ENCODE assay signal across 24 cellular contexts in the genomic region with DNA sequence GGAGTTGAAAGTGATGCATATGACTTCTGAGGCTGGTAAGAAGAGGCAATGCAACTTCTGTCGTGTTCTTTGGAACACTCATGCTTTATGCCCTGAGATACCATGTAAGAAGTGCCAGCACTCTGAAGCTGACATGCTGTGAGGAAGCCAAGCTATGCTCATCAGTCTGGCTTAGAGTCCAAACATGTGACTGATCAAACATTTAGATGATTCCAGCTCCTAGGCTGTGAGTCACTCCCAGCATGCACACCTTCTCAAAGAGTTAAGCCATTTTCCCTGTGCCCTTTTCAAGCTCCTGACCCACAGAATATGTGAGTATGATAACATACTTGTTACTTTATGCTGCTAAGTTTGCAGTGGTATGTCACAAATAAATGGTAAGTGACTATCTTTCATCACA. TPM values are rescaled to one million over a fixed set of nuclear protein-coding genes. Genes with fewer than 3 reads are reported as not detected.
DNase-seq lines count a peak whose midpoint lies in the region; ATAC-seq, FAIRE-seq and TF ChIP-seq lines count a peak whose summit lies in the region.
"Had no signal": no experiment of that assay in that cellular context is flagged by ENCODE, and none has a peak within 500 bp of the region (broad histone marks: within the 10 kb centered on the region; RNA-seq: fewer than 3 reads in every experiment).

No MANE protein-coding gene starts in this region.

- H3K36me3 Mint-ChIP-seq in activated T-helper 1 cell treated with anti-CD3 and anti-CD28 coated beads, Interleukin-12 subunit alpha, Interleukin-12 subunit beta, Interleukin-2, Interleukin-4 antibody, amounts not matched to agents 30 ng/mL and 10 ng/mL and 1 ng/mL, durations not matched to agents 14 hours and 24 hours and 36 hours (ENCODE audit: low read depth): peaks cover 2% of the 10 kb centered on the region
- H3K36me3 Mint-ChIP-seq: neural progenitor cell had no signal

- DNase-seq in DMS53 (lab: John Stamatoyannopoulos, UW): peak; percentile 22
- DNase-seq in DMS53 treated with DMSO at 0.1 percent for 48 hours (lab: John Stamatoyannopoulos, UW; ENCODE audit: unreplicated experiment): no peak
- DNase-seq in PC-3: peak; percentile 11
- DNase-seq in epithelial cell of esophagus (ENCODE audit: low read depth): peak; percentile 51
- DNase-seq in urothelium cell line (ENCODE audit: low spot score): peak; percentile 18
- DNase-seq in activated T-helper 1 cell treated with anti-CD3 and anti-CD28 coated beads, Interleukin-12 subunit alpha, Interleukin-12 subunit beta, Interleukin-2, Interleukin-4 antibody, amounts not matched to agents 30 ng/mL and 10 ng/mL and 1 ng/mL, durations not matched to agents 14 hours and 24 hours and 36 hours (ENCODE audit: low spot score): no peak
- DNase-seq: activated CD4-positive, alpha-beta memory T cell treated with anti-CD3 and anti-CD28 coated beads, Interleukin-2, amount 10 ng/mL, durations not matched to agents 7 days and 5 days; activated CD4-positive, CD25-positive, alpha-beta regulatory T cell; activated gamma-delta T cell treated with Interleukin-2 at 50 U/mL for 16 hours; caudate nucleus; DMS79; dorsolateral prefrontal cortex; GOT3; mucosa of descending colon; NCI-H1694 treated with DMSO at 0.1 percent for 48 hours; sigmoid colon; T-helper 9 cell; testis had no signal

- no peaks in the 10 kb centered on the region for H3F3A ChIP-seq in PC-3 (ENCODE audit: low read length, unreplicated experiment)

- intact Hi-C loops in PC-3 (cut with micrococcal nuclease): no loop called here
- intact Hi-C loops in activated T-helper 1 cell treated with anti-CD3 and anti-CD28 coated beads, Interleukin-12 subunit alpha, Interleukin-12 subunit beta, Interleukin-2, Interleukin-4 antibody, amounts not matched to agents 30 ng/mL and 10 ng/mL and 1 ng/mL, durations not matched to agents 14 hours and 24 hours and 36 hours (cut with micrococcal nuclease): no loop called here

- peak; percentile 22; the same call in 1 of the 2 replicates for ATAC-seq in PC-3
- ATAC-seq in HG02884 (IDR thresholded peaks at IDR 0.05; ENCODE audit: unreplicated experiment): no peak
- no peak for ATAC-seq in GM19397 (IDR thresholded peaks at IDR 0.05; ENCODE audit: unreplicated experiment)
- ATAC-seq: mucosa of descending colon had no signal

- no peaks in the 10 kb centered on the region; the same call in 1 of the 2 replicates for H3K4me1 ChIP-seq in PC-3 (ENCODE audit: insufficient read depth, low read length)
- H3K4me1 ChIP-seq: neural progenitor cell, sigmoid colon, testis had no signal

- H3K4me2 ChIP-seq in PC-3 (ENCODE audit: low read length): no peak overlapping the region
- H3K4me2 ChIP-seq: KMS-11, neural progenitor cell had no signal

- no peaks in the 10 kb centered on the region for H3K36me3 ChIP-seq in PC-3 (ENCODE audit: low read depth, low read length)
- H3K36me3 ChIP-seq: neural progenitor cell, sigmoid colon had no signal

- no peak overlapping the region for H3K4me3 Mint-ChIP-seq in activated T-helper 1 cell treated with anti-CD3 and anti-CD28 coated beads, Interleukin-12 subunit alpha, Interleukin-12 subunit beta, Interleukin-2, Interleukin-4 antibody, amounts not matched to agents 30 ng/mL and 10 ng/mL and 1 ng/mL, durations not matched to agents 14 hours and 24 hours and 36 hours
- H3K4me3 Mint-ChIP-seq: activated CD4-positive, alpha-beta memory T cell treated with anti-CD3 and anti-CD28 coated beads, Interleukin-2, amount 10 ng/mL, durations not matched to agents 7 days and 5 days; neural progenitor cell had no signal

- FAIRE-seq in urothelium cell line (lab: Jason Lieb, UNC): no peak
- FAIRE-seq: endothelial cell of umbilical vein had no signal

- H3K27ac Mint-ChIP-seq in activated T-helper 1 cell treated with anti-CD3 and anti-CD28 coated beads, Interleukin-12 subunit alpha, Interleukin-12 subunit beta, Interleukin-2, Interleukin-4 antibody, amounts not matched to agents 30 ng/mL and 10 ng/mL and 1 ng/mL, durations not matched to agents 14 hours and 24 hours and 36 hours: no peak overlapping the region
- H3K27ac Mint-ChIP-seq: activated CD4-positive, alpha-beta memory T cell treated with anti-CD3 and anti-CD28 coated beads, Interleukin-2, amount 10 ng/mL, durations not matched to agents 7 days and 5 days; neural progenitor cell had no signal

- POLR2A ChIA-PET in PC-3 (lab: Charles Lee; ENCODE audit: unreplicated experiment): no interaction called here

- no peaks in the 10 kb centered on the region for H3K9me2 ChIP-seq in PC-3 (replicated peaks; ENCODE audit: low read length)

- no peaks in the 10 kb centered on the region for H3K9me3 ChIP-seq in PC-3 (ENCODE audit: low read length)
- H3K9me3 ChIP-seq: mucosa of descending colon, sigmoid colon, testis had no signal

- peaks cover 1% of the 10 kb centered on the region for H3K27me3 Mint-ChIP-seq in activated T-helper 1 cell treated with anti-CD3 and anti-CD28 coated beads, Interleukin-12 subunit alpha, Interleukin-12 subunit beta, Interleukin-2, Interleukin-4 antibody, amounts not matched to agents 30 ng/mL and 10 ng/mL and 1 ng/mL, durations not matched to agents 14 hours and 24 hours and 36 hours (ENCODE audit: insufficient read depth)
- H3K27me3 Mint-ChIP-seq: activated CD4-positive, alpha-beta memory T cell treated with anti-CD3 and anti-CD28 coated beads, Interleukin-2, amount 10 ng/mL, durations not matched to agents 7 days and 5 days had no signal

- no peaks in the 10 kb centered on the region for H3K27me3 ChIP-seq in PC-3 (ENCODE audit: low read length)
- H3K27me3 ChIP-seq: dorsolateral prefrontal cortex, neural progenitor cell, sigmoid colon, testis had no signal

- CTCF ChIA-PET in PC-3 (lab: Charles Lee): no interaction called here

- no peak overlapping the region for H3K27ac ChIP-seq in PC-3 (ENCODE audit: low read length)
- H3K27ac ChIP-seq: 22Rv1, dorsolateral prefrontal cortex, KMS-11, neural progenitor cell, sigmoid colon, testis had no signal

- no TSS peak for BruUV-seq in PC-3 (replicated peaks; lab: Mats Ljungman, UMichigan)

- H3K4me3 ChIP-seq in PC-3 (ENCODE audit: low read length): no peak overlapping the region
- no peak overlapping the region for H3K4me3 ChIP-seq in epithelial cell of esophagus (ENCODE audit: low read length)
- H3K4me3 ChIP-seq: dorsolateral prefrontal cortex, mucosa of descending colon, neural progenitor cell, sigmoid colon, testis had no signal

- H3K79me2 ChIP-seq in PC-3 (ENCODE audit: low read length): no peaks in the 10 kb centered on the region

- peaks cover 4% of the 10 kb centered on the region for H3K4me1 Mint-ChIP-seq in activated T-helper 1 cell treated with anti-CD3 and anti-CD28 coated beads, Interleukin-12 subunit alpha, Interleukin-12 subunit beta, Interleukin-2, Interleukin-4 antibody, amounts not matched to agents 30 ng/mL and 10 ng/mL and 1 ng/mL, durations not matched to agents 14 hours and 24 hours and 36 hours (ENCODE audit: low read depth)
- H3K4me1 Mint-ChIP-seq: activated CD4-positive, alpha-beta memory T cell treated with anti-CD3 and anti-CD28 coated beads, Interleukin-2, amount 10 ng/mL, durations not matched to agents 7 days and 5 days; neural progenitor cell had no signal

- no peak overlapping the region for H2AFZ ChIP-seq in PC-3 (ENCODE audit: low read length)
- H2AFZ ChIP-seq: neural progenitor cell had no signal

- no peaks in the 10 kb centered on the region for H3K9me3 Mint-ChIP-seq in activated T-helper 1 cell treated with anti-CD3 and anti-CD28 coated beads, Interleukin-12 subunit alpha, Interleukin-12 subunit beta, Interleukin-2, Interleukin-4 antibody, amounts not matched to agents 30 ng/mL and 10 ng/mL and 1 ng/mL, durations not matched to agents 14 hours and 24 hours and 36 hours
- H3K9me3 Mint-ChIP-seq: activated CD4-positive, alpha-beta memory T cell treated with anti-CD3 and anti-CD28 coated beads, Interleukin-2, amount 10 ng/mL, durations not matched to agents 7 days and 5 days; neural progenitor cell had no signal

- TF ChIP-seq CTCF in PC-3 (conservative IDR thresholded peaks at IDR 0.05; ENCODE audit: low read depth, low read length): no peak
- TF ChIP-seq CTCF in epithelial cell of esophagus (IDR thresholded peaks at IDR 0.05; ENCODE audit: insufficient read depth, low read depth, low read length, missing control alignments): no peak

- no peak overlapping the region for H3K9ac ChIP-seq in PC-3 (ENCODE audit: low read length)
- H3K9ac ChIP-seq: KMS-11, neural progenitor cell had no signal

- no peaks in the 10 kb centered on the region for H4K20me1 ChIP-seq in PC-3 (ENCODE audit: low read length)

RNA-seq across cellular contexts. Expression of a gene that starts 15.8 kb away (rescaled TPM):
- total RNA-seq in PC-3 (2014; rRNA removed): 22.7 and 27.6 TPM in 2 replicates
- total RNA-seq in activated T-helper 1 cell treated with anti-CD3 and anti-CD28 coated beads, Interleukin-12 subunit alpha, Interleukin-12 subunit beta, Interleukin-2, Interleukin-4 antibody, amounts not matched to agents 30 ng/mL and 10 ng/mL and 1 ng/mL, durations not matched to agents 14 hours and 24 hours and 36 hours: 25.3 and 25.6 TPM in 2 replicates

Comparison
In these comparisons a context has a peak if more than half of its experiments do, and no peak if none do; other contexts are left out.
1. DNase-seq: peak in DMS53 (single experiment), PC-3 (single experiment), epithelial cell of esophagus (single experiment) and urothelium cell line (single experiment); none in DMS53 treated with DMSO at 0.1 percent for 48 hours (single experiment) and activated T-helper 1 cell treated with anti-CD3 and anti-CD28 coated beads, Interleukin-12 subunit alpha, Interleukin-12 subunit beta, Interleukin-2, Interleukin-4 antibody, amounts not matched to agents 30 ng/mL and 10 ng/mL and 1 ng/mL, durations not matched to agents 14 hours and 24 hours and 36 hours (single experiment).